In genomic region chr20:326645-327031, GRCh38 we compare ENCODE assay signal across 8 cellular contexts. TPM values are rescaled to one million over a fixed set of nuclear protein-coding genes. Genes with fewer than 3 reads are reported as not detected.
A peak's percentile ranks its signal among the peaks of the same experiment; 100 is the strongest.
DNase-seq lines count a peak whose midpoint lies in the region; ATAC-seq, FAIRE-seq and TF ChIP-seq lines count a peak whose summit lies in the region.

No MANE protein-coding gene starts in this region.

- DNase-seq in DND-41: no peak
- DNase-seq in NAMALWA (ENCODE audit: low spot score): peak; percentile 74
- DNase-seq in bronchial epithelial cell (ENCODE audit: low read depth): no peak
- DNase-seq in lower lobe of right lung: peak; percentile 64
- DNase-seq in upper lobe of right lung: peak; percentile 80
- DNase-seq in NCI-H1694 (lab: John Stamatoyannopoulos, UW): no peak
- no peak for DNase-seq in ecto neural progenitor cell (ENCODE audit: low spot score)

- no peak for ATAC-seq in DND-41 (ENCODE audit: insufficient read depth, low read depth)
- no peak for ATAC-seq in lower lobe of right lung
- no peak for ATAC-seq in upper lobe of right lung
- ATAC-seq in HG02884 (IDR thresholded peaks at IDR 0.05; ENCODE audit: unreplicated experiment): no peak

- peaks cover 14% of the 10 kb centered on the region; the same call in 1 of the 2 replicates for H3K36me3 ChIP-seq in DND-41 (ENCODE audit: insufficient read depth, low read length)
- no peaks in the 10 kb centered on the region for H3K36me3 ChIP-seq in bronchial epithelial cell (ENCODE audit: control insufficient read depth, insufficient read depth, low read length)
- H3K36me3 ChIP-seq in lower lobe of right lung: no peaks in the 10 kb centered on the region
- H3K36me3 ChIP-seq in upper lobe of right lung: no peaks in the 10 kb centered on the region

- peak overlapping the region; percentile 64 for H3K9ac ChIP-seq in DND-41 (ENCODE audit: low read depth, low read length)

- H3K9me3 ChIP-seq in DND-41 (ENCODE audit: insufficient read depth, low read length, severe bottlenecking): no peaks in the 10 kb centered on the region
- no peaks in the 10 kb centered on the region for H3K9me3 ChIP-seq in lower lobe of right lung
- H3K9me3 ChIP-seq in upper lobe of right lung: no peaks in the 10 kb centered on the region

- H2AFZ ChIP-seq in DND-41 (ENCODE audit: low read depth, low read length): peak overlapping the region; percentile 85

- H3K27ac ChIP-seq in DND-41 (ENCODE audit: low read length) (peak overlapping the region; percentile 39; the same call in 1 of the 2 replicates), lower lobe of right lung (peak overlapping the region; percentile 92), upper lobe of right lung (peak overlapping the region; percentile 90)

- H4K20me1 ChIP-seq in DND-41 (ENCODE audit: insufficient read depth, low read length): peaks cover 30% of the 10 kb centered on the region

- peaks cover 60% of the 10 kb centered on the region for H3K4me1 ChIP-seq in DND-41 (ENCODE audit: insufficient read depth, low read length)
- peaks cover 43% of the 10 kb centered on the region for H3K4me1 ChIP-seq in lower lobe of right lung
- peaks cover 29% of the 10 kb centered on the region for H3K4me1 ChIP-seq in upper lobe of right lung

- H3K4me3 ChIP-seq in DND-41 (ENCODE audit: low read depth in 1 of 2, low read length in 2 of 2) (peak overlapping the region; percentile 29 to 63; a peak in 3 of 4 replicates), bronchial epithelial cell (ENCODE audit: low read depth, low read length) (peak overlapping the region; percentile 67), lower lobe of right lung (peak overlapping the region; percentile 81), upper lobe of right lung (peak overlapping the region; percentile 77)

- no peak for TF ChIP-seq CTCF in DND-41 (IDR thresholded peaks at IDR 0.05; ENCODE audit: borderline replicate concordance, extremely low read depth, low read length, poor library complexity, severe bottlenecking)
- TF ChIP-seq CTCF in bronchial epithelial cell (IDR thresholded peaks at IDR 0.05; ENCODE audit: insufficient read depth, low read length, severe bottlenecking): no peak
- TF ChIP-seq CTCF in lower lobe of right lung (IDR thresholded peaks at IDR 0.05): no peak
- TF ChIP-seq CTCF in upper lobe of right lung (IDR thresholded peaks at IDR 0.05): peak; percentile 12

- intact Hi-C loops in lower lobe of right lung (cut with DNase I): no loop called here
- intact Hi-C loops in upper lobe of right lung (cut with DNase I): no loop called here

- H3K27me3 ChIP-seq in DND-41 (ENCODE audit: insufficient read depth, low read length, poor library complexity) (no peaks in the 10 kb centered on the region), bronchial epithelial cell (ENCODE audit: control insufficient read depth, insufficient read depth, low read length) (no peaks in the 10 kb centered on the region), lower lobe of right lung (ENCODE audit: low read depth) (no peaks in the 10 kb centered on the region), upper lobe of right lung (no peaks in the 10 kb centered on the region)

- peak overlapping the region; percentile 93 for H3K4me2 ChIP-seq in DND-41 (ENCODE audit: insufficient read depth, low read length)

- peaks cover 14% of the 10 kb centered on the region for H3K79me2 ChIP-seq in DND-41 (ENCODE audit: insufficient read depth, low read length)

- FAIRE-seq in bronchial epithelial cell (lab: Jason Lieb, UNC): no peak

RNA-seq across cellular contexts. Expression of gene SOX12, which starts 1.3 kb away (rescaled TPM):
- total RNA-seq in bronchial epithelial cell: 0.90 and 3.4 TPM in 2 replicates
- 9.8 TPM for total RNA-seq in lower lobe of right lung
- total RNA-seq in upper lobe of right lung: 8.4 TPM

RNA-seq across cellular contexts. Expression of gene NRSN2, which starts 20.3 kb away (rescaled TPM):
- total RNA-seq in bronchial epithelial cell (2.1 and 4.4 TPM in 2 replicates), lower lobe of right lung (17.3 TPM), upper lobe of right lung (19.9 TPM)

RNA-seq across cellular contexts. Expression of gene ZCCHC3, which starts 29.3 kb away (rescaled TPM):
- total RNA-seq in bronchial epithelial cell (9.7 and 11.1 TPM in 2 replicates), lower lobe of right lung (15.6 TPM), upper lobe of right lung (15.7 TPM)

RNA-seq across cellular contexts. Expression of gene C20orf96, which starts 36.1 kb away (rescaled TPM):
- 0.64 and 0.79 TPM in 2 replicates for total RNA-seq in bronchial epithelial cell
- 11.6 TPM for total RNA-seq in lower lobe of right lung
- total RNA-seq in upper lobe of right lung: 8.8 TPM

RNA-seq across cellular contexts. Expression of gene TRIB3, which starts 53.9 kb away (rescaled TPM):
- total RNA-seq in bronchial epithelial cell: 432 and 548 TPM in 2 replicates
- 13.9 TPM for total RNA-seq in lower lobe of right lung
- total RNA-seq in upper lobe of right lung: 16.8 TPM

Comparison
In these comparisons a context has a peak if more than half of its experiments do, and no peak if none do; other contexts are left out.
1. DNase-seq: peak in NAMALWA (single experiment), lower lobe of right lung (single experiment) and upper lobe of right lung (single experiment); none in DND-41 (single experiment), bronchial epithelial cell (single experiment), NCI-H1694 (single experiment) and ecto neural progenitor cell (single experiment).
2. H3K27ac ChIP-seq: peak in every context shown above with its lines; median percentile 92 in lower lobe of right lung; 90 in upper lobe of right lung; 39 in DND-41.
3. Peak in every context shown above with its lines, with median percentiles within 50 percentile points of each other: H3K4me3 ChIP-seq.